9 cellular contexts compared by ENCODE assay signal in the genomic region with DNA sequence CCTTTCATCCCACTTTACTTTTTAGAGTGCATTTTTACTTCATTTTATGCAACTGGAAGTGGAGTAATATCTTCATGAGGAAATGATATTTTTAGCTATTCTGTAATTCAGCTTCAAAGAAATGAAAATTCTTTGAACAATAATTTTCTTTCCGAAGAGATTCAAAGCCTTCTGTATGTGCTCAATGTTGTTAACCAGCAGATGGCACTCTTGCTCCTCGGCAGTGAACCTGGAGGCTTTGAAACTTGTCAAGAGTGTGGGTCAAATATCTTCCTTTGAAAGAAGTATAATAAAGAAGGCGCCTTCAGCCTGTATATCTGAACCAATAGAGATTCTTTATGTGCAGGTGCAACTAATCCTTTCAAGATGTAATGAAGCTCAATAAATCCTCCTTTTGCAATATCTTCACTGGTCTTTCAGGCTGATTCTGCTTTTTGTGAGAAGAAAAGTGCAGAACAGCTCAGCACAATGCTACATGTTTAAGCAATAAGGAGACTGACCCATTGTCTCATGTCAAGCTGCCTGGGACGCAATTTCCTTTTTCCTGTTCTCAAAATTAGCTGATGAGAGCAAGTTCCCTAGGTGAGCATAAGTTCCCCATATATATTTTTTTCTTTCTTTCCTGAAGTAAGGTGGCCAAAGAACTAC.
A peak's percentile ranks its signal among the peaks of the same experiment; 100 is the strongest.
DNase-seq lines count a peak whose midpoint lies in the region; ATAC-seq and TF ChIP-seq lines count a peak whose summit lies in the region.
"Had no signal": no experiment of that assay in that cellular context is flagged by ENCODE, and none has a peak within 500 bp of the region (broad histone marks: within the 10 kb centered on the region; RNA-seq: fewer than 3 reads in every experiment).

No MANE protein-coding gene starts in this region.

- TF ChIP-seq POLR2A in IMR-90 (IDR thresholded peaks at IDR 0.05; ENCODE audit: low read depth, low read length) = no peak

- H4K20me1 ChIP-seq in IMR-90 (ENCODE audit: insufficient read depth, low read length) = no peaks in the 10 kb centered on the region
- no peaks in the 10 kb centered on the region for H4K20me1 ChIP-seq in OCI-LY1 (ENCODE audit: insufficient read depth, low read length)

- in situ Hi-C loops in IMR-90 (cut with MboI; ENCODE audit: low sequenced_read_pairs) = loop anchor here (10.0 kb wide), 1 partner anchor 1249 kb away; a partner anchor contains a TSS

- no peak overlapping the region for H4K5ac ChIP-seq in IMR-90 (ENCODE audit: low read depth, low read length)

- H3K9me3 ChIP-seq in IMR-90 (ENCODE audit: control insufficient read depth, insufficient read depth, low read length) (no peaks in the 10 kb centered on the region), OCI-LY1 (ENCODE audit: low read length) (no peaks in the 10 kb centered on the region), trophoblast cell (ENCODE audit: insufficient read depth, low read depth, low read length) (no peaks in the 10 kb centered on the region)

- H4K8ac ChIP-seq in IMR-90 (ENCODE audit: low read depth in 2 of 2, low read length in 2 of 2) (no peak overlapping the region), trophoblast cell (ENCODE audit: low read depth, low read length) (no peak overlapping the region)

- intact Hi-C loops in IMR-90 (cut with micrococcal nuclease) = loop anchor here (1.0 to 10.0 kb wide), 6 partner anchors 41 to 1915 kb away; a partner anchor contains a TSS
- intact Hi-C loops in activated T-helper 1 cell treated with anti-CD3 and anti-CD28 coated beads, Interleukin-12 subunit alpha, Interleukin-12 subunit beta, Interleukin-2, Interleukin-4 antibody, amounts not matched to agents 30 ng/mL and 10 ng/mL and 1 ng/mL, durations not matched to agents 14 hours and 24 hours and 36 hours (cut with micrococcal nuclease) = loop anchor here (1.0 to 5.0 kb wide), 2 partner anchors 1087 to 1616 kb away; no protein-coding TSS in a partner anchor

- no peak overlapping the region for H2AK9ac ChIP-seq in IMR-90 (replicated peaks; ENCODE audit: low read depth, low read length, poor library complexity)

- ATAC-seq in GM21619 (IDR thresholded peaks at IDR 0.05; ENCODE audit: unreplicated experiment) = peak; percentile 76
- peak; percentile 95 for ATAC-seq in IMR-90 (ENCODE audit: low read depth)

- H4K12ac ChIP-seq in trophoblast cell (ENCODE audit: low read depth, low read length) = no peak overlapping the region

- H3K9me2 ChIP-seq in OCI-LY1 (ENCODE audit: low read depth, low read length) = no peaks in the 10 kb centered on the region

- CTCF ChIA-PET in IMR-90 (lab: Yijun Ruan, JAX) = interaction anchor here (0.6 to 4.0 kb wide), 14 partner anchors 10 to 1094 kb away, joined by 3 to 55 read pairs (median 4); no protein-coding TSS in a partner anchor

- H4K91ac ChIP-seq in IMR-90 (ENCODE audit: insufficient read depth, low read depth, low read length) (no peak overlapping the region), trophoblast cell (ENCODE audit: low read depth, low read length) (no peak overlapping the region)

- no TSS peak for BruUV-seq in IMR-90 (replicated peaks; lab: Mats Ljungman, UMichigan)

- POLR2A ChIA-PET in IMR-90 (lab: Charles Lee; ENCODE audit: unreplicated experiment) = interaction anchor here (1.1 kb wide), 1 partner anchor 1088 kb away, joined by 3 read pairs; no protein-coding TSS in a partner anchor

- H2BK15ac ChIP-seq in IMR-90 (ENCODE audit: low read depth, low read length) = no peak overlapping the region

- no peaks in the 10 kb centered on the region for H3K79me1 ChIP-seq in IMR-90 (ENCODE audit: low read depth in 1 of 2, low read length in 2 of 2)
- H3K79me1 ChIP-seq in trophoblast cell (ENCODE audit: low read length) = no peaks in the 10 kb centered on the region

- no peak overlapping the region for H2BK120ac ChIP-seq in IMR-90 (ENCODE audit: low read depth, low read length)
- no peak overlapping the region for H2BK120ac ChIP-seq in trophoblast cell (ENCODE audit: insufficient read depth, low read length, poor library complexity)

- TF ChIP-seq RAD21 in IMR-90 (IDR thresholded peaks at IDR 0.05; ENCODE audit: low read length) = peak; percentile 95

- no peaks in the 10 kb centered on the region for H3F3A ChIP-seq in OCI-LY1 (ENCODE audit: insufficient read depth, low read length)

- no peak overlapping the region for H3K56ac ChIP-seq in IMR-90 (ENCODE audit: extremely low read depth, insufficient read depth, low read length)

- H3K27ac ChIP-seq in IMR-90 (ENCODE audit: insufficient read depth, low read length) = no peak overlapping the region
- H3K27ac ChIP-seq in OCI-LY1 (ENCODE audit: low read depth, low read length, poor library complexity, severe bottlenecking) = no peak overlapping the region
- no peak overlapping the region for H3K27ac ChIP-seq in trophoblast cell (ENCODE audit: low read depth, low read length)

- H2BK5ac ChIP-seq in IMR-90 (ENCODE audit: low read depth, low read length, poor library complexity, severe bottlenecking) (no peak overlapping the region), trophoblast cell (ENCODE audit: low read depth, low read length, poor library complexity) (no peak overlapping the region)

- H3K14ac ChIP-seq in IMR-90 (replicated peaks; ENCODE audit: low read depth, low read length) = no peak overlapping the region
- H3K14ac ChIP-seq in trophoblast cell (ENCODE audit: low read length) = no peak overlapping the region

- H3K79me2 ChIP-seq in OCI-LY1 (ENCODE audit: insufficient read depth, low read length) (no peaks in the 10 kb centered on the region), trophoblast cell (ENCODE audit: control insufficient read depth, insufficient read depth, low read length, poor library complexity) (no peaks in the 10 kb centered on the region)

- H3K27me3 ChIP-seq in IMR-90 (ENCODE audit: control insufficient read depth, insufficient read depth, low read length) (no peaks in the 10 kb centered on the region), OCI-LY1 (ENCODE audit: insufficient read depth, low read length) (no peaks in the 10 kb centered on the region), trophoblast cell (ENCODE audit: insufficient read depth, low read length) (no peaks in the 10 kb centered on the region)

- no peaks in the 10 kb centered on the region for H3K9me3 Mint-ChIP-seq in activated T-helper 1 cell treated with anti-CD3 and anti-CD28 coated beads, Interleukin-12 subunit alpha, Interleukin-12 subunit beta, Interleukin-2, Interleukin-4 antibody, amounts not matched to agents 30 ng/mL and 10 ng/mL and 1 ng/mL, durations not matched to agents 14 hours and 24 hours and 36 hours
- H3K9me3 Mint-ChIP-seq: dendritic cell treated with granulocyte-macrophage colony-stimulating factor and Interleukin-4, amounts not matched to agents 40 ng/mL and 50 ng/mL, for 4 days had no signal

- no peak overlapping the region for H3K9ac ChIP-seq in IMR-90 (ENCODE audit: low read depth, low read length)
- H3K9ac ChIP-seq in OCI-LY1 (ENCODE audit: low read length) = no peak overlapping the region
- no peak overlapping the region for H3K9ac ChIP-seq in trophoblast cell (ENCODE audit: low read length)

- H3K9me1 ChIP-seq in IMR-90 (ENCODE audit: insufficient read depth, low read length) = no peaks in the 10 kb centered on the region

- no peak overlapping the region for H3K27ac Mint-ChIP-seq in activated T-helper 1 cell treated with anti-CD3 and anti-CD28 coated beads, Interleukin-12 subunit alpha, Interleukin-12 subunit beta, Interleukin-2, Interleukin-4 antibody, amounts not matched to agents 30 ng/mL and 10 ng/mL and 1 ng/mL, durations not matched to agents 14 hours and 24 hours and 36 hours
- H3K27ac Mint-ChIP-seq: dendritic cell treated with granulocyte-macrophage colony-stimulating factor and Interleukin-4, amounts not matched to agents 40 ng/mL and 50 ng/mL, for 4 days had no signal

- no peak overlapping the region for H3K4me2 ChIP-seq in IMR-90 (ENCODE audit: low read depth, low read length)
- no peak overlapping the region for H3K4me2 ChIP-seq in OCI-LY1 (ENCODE audit: low read length)
- H3K4me2 ChIP-seq in trophoblast cell (ENCODE audit: low read length) = no peak overlapping the region

- no peak overlapping the region for H3K18ac ChIP-seq in IMR-90 (ENCODE audit: low read depth, low read length)
- no peak overlapping the region for H3K18ac ChIP-seq in trophoblast cell (ENCODE audit: low read length)

- H2BK12ac ChIP-seq in trophoblast cell (ENCODE audit: low read length) = no peak overlapping the region

- no peak overlapping the region for H3K23ac ChIP-seq in IMR-90 (ENCODE audit: low read depth, low read length)
- no peak overlapping the region for H3K23ac ChIP-seq in trophoblast cell (ENCODE audit: low read length)

- H2AK5ac ChIP-seq in IMR-90 (ENCODE audit: low read depth, low read length) (no peak overlapping the region), trophoblast cell (ENCODE audit: low read length) (no peak overlapping the region)

- H3K36me3 Mint-ChIP-seq in activated T-helper 1 cell treated with anti-CD3 and anti-CD28 coated beads, Interleukin-12 subunit alpha, Interleukin-12 subunit beta, Interleukin-2, Interleukin-4 antibody, amounts not matched to agents 30 ng/mL and 10 ng/mL and 1 ng/mL, durations not matched to agents 14 hours and 24 hours and 36 hours (ENCODE audit: low read depth) = no peaks in the 10 kb centered on the region

- dilution Hi-C loops in IMR-90 (cut with HindIII; ENCODE audit: low sequenced_read_pairs, unreplicated experiment) = no loop called here

- H3K36me3 ChIP-seq in IMR-90 (ENCODE audit: control insufficient read depth, insufficient read depth, low read length) = no peaks in the 10 kb centered on the region
- H3K36me3 ChIP-seq in OCI-LY1 (ENCODE audit: insufficient read depth, low read length) = no peaks in the 10 kb centered on the region
- H3K36me3 ChIP-seq in trophoblast cell (ENCODE audit: control insufficient read depth in 1 of 2, insufficient read depth in 2 of 2, low read length in 2 of 2) = no peaks in the 10 kb centered on the region

- H3K4me3 Mint-ChIP-seq in activated T-helper 1 cell treated with anti-CD3 and anti-CD28 coated beads, Interleukin-12 subunit alpha, Interleukin-12 subunit beta, Interleukin-2, Interleukin-4 antibody, amounts not matched to agents 30 ng/mL and 10 ng/mL and 1 ng/mL, durations not matched to agents 14 hours and 24 hours and 36 hours = no peak overlapping the region
- H3K4me3 Mint-ChIP-seq: dendritic cell treated with granulocyte-macrophage colony-stimulating factor and Interleukin-4, amounts not matched to agents 40 ng/mL and 50 ng/mL, for 4 days had no signal

- H2AFZ ChIP-seq in IMR-90 (replicated peaks; ENCODE audit: low read length, poor library complexity) (no peak overlapping the region), OCI-LY1 (ENCODE audit: low read length) (no peak overlapping the region), trophoblast cell (ENCODE audit: insufficient read depth, low read length, poor library complexity) (no peak overlapping the region)

- DNase-seq in GF-D8 (lab: John Stamatoyannopoulos, UW) = peak; percentile 45
- peak; percentile 81 for DNase-seq in IMR-90
- DNase-seq in activated T-helper 1 cell treated with anti-CD3 and anti-CD28 coated beads, Interleukin-12 subunit alpha, Interleukin-12 subunit beta, Interleukin-2, Interleukin-4 antibody, amounts not matched to agents 30 ng/mL and 10 ng/mL and 1 ng/mL, durations not matched to agents 14 hours and 24 hours and 36 hours (ENCODE audit: low spot score) = peak; percentile 2
- peak; percentile 72 for DNase-seq in glomerular endothelial cell (ENCODE audit: extremely low read depth, low read depth, low spot score)
- peak; percentile 54 to 87 for DNase-seq in trophoblast cell
- DNase-seq in DMS79 treated with DMSO at 0.1 percent for 48 hours (lab: John Stamatoyannopoulos, UW) = no peak

- H3K4me1 Mint-ChIP-seq in activated T-helper 1 cell treated with anti-CD3 and anti-CD28 coated beads, Interleukin-12 subunit alpha, Interleukin-12 subunit beta, Interleukin-2, Interleukin-4 antibody, amounts not matched to agents 30 ng/mL and 10 ng/mL and 1 ng/mL, durations not matched to agents 14 hours and 24 hours and 36 hours (ENCODE audit: low read depth) = no peaks in the 10 kb centered on the region

- H3K4me3 ChIP-seq in IMR-90 (ENCODE audit: insufficient read depth, low read depth, low read length) (no peak overlapping the region), OCI-LY1 (ENCODE audit: low read depth, low read length, poor library complexity, severe bottlenecking) (no peak overlapping the region), trophoblast cell (ENCODE audit: low read depth, low read length) (no peak overlapping the region)

- 40% methylated on average over 1 of the region's 4 CpGs; no CpG with 5 or more reads in 1 of the 2 experiments for WGBS in IMR-90 (ENCODE audit: extremely low coverage in 2 of 2, insufficient read length in 1 of 2), 2 experiments
- WGBS in trophoblast cell (ENCODE audit: extremely low coverage, insufficient coverage, insufficient read length) = no CpG with 5 or more reads among the region's 4 CpGs

- no peaks in the 10 kb centered on the region for H3K4me1 ChIP-seq in IMR-90 (ENCODE audit: control insufficient read depth, insufficient read depth, low read length)
- H3K4me1 ChIP-seq in OCI-LY1 (ENCODE audit: insufficient read depth, low read length, severe bottlenecking) = no peaks in the 10 kb centered on the region
- no peaks in the 10 kb centered on the region for H3K4me1 ChIP-seq in trophoblast cell (ENCODE audit: control insufficient read depth in 1 of 2, insufficient read depth in 2 of 2, low read length in 2 of 2)

- no peak overlapping the region for H2BK20ac ChIP-seq in IMR-90 (ENCODE audit: low read depth, low read length)

- peak; percentile 93 for TF ChIP-seq CTCF in IMR-90 (conservative IDR thresholded peaks at IDR 0.05; ENCODE audit: low read depth, low read length)
- TF ChIP-seq CTCF in OCI-LY1 (IDR thresholded peaks at IDR 0.05; ENCODE audit: low read length) = peak; percentile 99

- H3K4ac ChIP-seq in IMR-90 (ENCODE audit: low read depth, low read length) = no peak overlapping the region
- no peak overlapping the region for H3K4ac ChIP-seq in trophoblast cell (ENCODE audit: low read depth, low read length)

- peaks cover 5% of the 10 kb centered on the region for H3K27me3 Mint-ChIP-seq in activated T-helper 1 cell treated with anti-CD3 and anti-CD28 coated beads, Interleukin-12 subunit alpha, Interleukin-12 subunit beta, Interleukin-2, Interleukin-4 antibody, amounts not matched to agents 30 ng/mL and 10 ng/mL and 1 ng/mL, durations not matched to agents 14 hours and 24 hours and 36 hours (ENCODE audit: insufficient read depth)
- H3K27me3 Mint-ChIP-seq: dendritic cell treated with granulocyte-macrophage colony-stimulating factor and Interleukin-4, amounts not matched to agents 40 ng/mL and 50 ng/mL, for 4 days had no signal
